ENCODE assay signal across 9 cellular contexts in the genomic region with DNA sequence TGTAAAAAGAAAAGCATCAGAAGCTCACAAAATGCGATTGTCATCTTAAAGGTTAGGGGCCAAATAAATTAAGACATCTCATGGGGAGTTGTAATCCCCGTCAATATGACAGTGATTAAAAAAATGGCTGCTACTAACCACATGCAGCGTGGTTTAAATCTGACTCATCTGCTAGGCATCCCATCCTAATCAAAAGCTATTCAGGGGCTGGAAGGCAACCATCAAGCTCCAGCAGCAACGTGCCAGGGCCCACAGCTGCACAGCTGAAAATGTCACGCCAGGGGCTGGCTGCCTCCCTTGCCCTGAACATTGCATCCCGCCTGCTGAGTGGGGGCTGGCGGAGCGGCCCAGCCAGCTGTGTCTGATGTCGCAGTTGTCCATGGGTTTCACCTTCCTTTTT.
DNase-seq lines count a peak whose midpoint lies in the region; ATAC-seq and TF ChIP-seq lines count a peak whose summit lies in the region.
"Had no signal": no experiment of that assay in that cellular context is flagged by ENCODE, and none has a peak within 500 bp of the region (broad histone marks: within the 10 kb centered on the region; RNA-seq: fewer than 3 reads in every experiment).

No MANE protein-coding gene starts in this region.

- H3K4me1 ChIP-seq in NT2/D1 (ENCODE audit: insufficient read depth, insufficient read length) (no peaks in the 10 kb centered on the region), mucosa of descending colon (ENCODE audit: low read depth) (no peaks in the 10 kb centered on the region)

- peaks cover 47% of the 10 kb centered on the region for H3K27me3 Mint-ChIP-seq in activated naive CD4-positive, alpha-beta T cell treated with anti-CD3 and anti-CD28 coated beads, Interleukin-2, amount 10 ng/mL, durations not matched to agents 7 days and 5 days

- H3K4me3 ChIP-seq in AG09309 (ENCODE audit: control insufficient read depth, low read depth, low read length): no peak overlapping the region
- no peak overlapping the region for H3K4me3 ChIP-seq in NT2/D1 (ENCODE audit: insufficient read length, low read depth)
- H3K4me3 ChIP-seq in mucosa of descending colon: no peak overlapping the region

- TF ChIP-seq CTCF in AG09309 (IDR thresholded peaks at IDR 0.05; ENCODE audit: control insufficient read depth, insufficient read depth, low read depth, low read length, missing control alignments) (no peak), mucosa of descending colon (IDR thresholded peaks at IDR 0.05) (no peak)

- no peak overlapping the region for H3K27ac Mint-ChIP-seq in activated naive CD4-positive, alpha-beta T cell treated with anti-CD3 and anti-CD28 coated beads, Interleukin-2, amount 10 ng/mL, durations not matched to agents 7 days and 5 days

- no peak overlapping the region for H3K4me3 Mint-ChIP-seq in activated naive CD4-positive, alpha-beta T cell treated with anti-CD3 and anti-CD28 coated beads, Interleukin-2, amount 10 ng/mL, durations not matched to agents 7 days and 5 days

- no peak overlapping the region for H3K9ac ChIP-seq in NT2/D1 (ENCODE audit: insufficient read length, low read depth)

- H3K9me3 ChIP-seq in NT2/D1 (ENCODE audit: insufficient read depth, low read length) (no peaks in the 10 kb centered on the region), mucosa of descending colon (no peaks in the 10 kb centered on the region)

- CTCF ChIA-PET in activated naive CD4-positive, alpha-beta T cell treated with anti-CD3 and anti-CD28 coated beads, Interleukin-2, amount 10 ng/mL, durations not matched to agents 7 days and 5 days (lab: Charles Lee): no interaction called here

- DNase-seq in AG09309 (ENCODE audit: low read depth): peak; percentile 99
- DNase-seq in NT2/D1 (ENCODE audit: low read depth, low spot score): peak; percentile 50
- DNase-seq in fibroblast of gingiva (ENCODE audit: low read depth): peak; percentile 99
- peak; percentile 5 to 47 (median 43) for DNase-seq in mucosa of descending colon
- DNase-seq in NCI-H1092 treated with DMSO at 0.1 percent for 48 hours (lab: John Stamatoyannopoulos, UW): no peak
- DNase-seq in activated naive CD4-positive, alpha-beta T cell treated with anti-CD3 and anti-CD28 coated beads, Interleukin-2, amount 10 ng/mL, durations not matched to agents 7 days and 5 days: no peak
- DNase-seq: stimulated activated CD4-positive, alpha-beta T cell treated with anti-CD3 and anti-CD28 coated beads, Interleukin-4, amount 100 ng/mL, for 24 hours had no signal

- ATAC-seq in mucosa of descending colon (peak; percentile 42), HG03469 (IDR thresholded peaks at IDR 0.05; ENCODE audit: unreplicated experiment) (no peak), HG03135 (IDR thresholded peaks at IDR 0.05; ENCODE audit: unreplicated experiment) (no peak)

- intact Hi-C loops in mucosa of descending colon (cut with DNase I, micrococcal nuclease): no loop called here

- peaks cover 18% of the 10 kb centered on the region for H3K9me3 Mint-ChIP-seq in activated naive CD4-positive, alpha-beta T cell treated with anti-CD3 and anti-CD28 coated beads, Interleukin-2, amount 10 ng/mL, durations not matched to agents 7 days and 5 days

- H3K4me1 Mint-ChIP-seq in activated naive CD4-positive, alpha-beta T cell treated with anti-CD3 and anti-CD28 coated beads, Interleukin-2, amount 10 ng/mL, durations not matched to agents 7 days and 5 days: peaks cover 2% of the 10 kb centered on the region

- H3K36me3 ChIP-seq in NT2/D1 (ENCODE audit: insufficient read depth, insufficient read length, low read length) (no peaks in the 10 kb centered on the region), mucosa of descending colon (ENCODE audit: low read depth) (no peaks in the 10 kb centered on the region)

- no peaks in the 10 kb centered on the region for H3K27me3 ChIP-seq in NT2/D1 (ENCODE audit: insufficient read depth, insufficient read length)

- peaks cover 2% of the 10 kb centered on the region for H3K36me3 Mint-ChIP-seq in activated naive CD4-positive, alpha-beta T cell treated with anti-CD3 and anti-CD28 coated beads, Interleukin-2, amount 10 ng/mL, durations not matched to agents 7 days and 5 days

Comparison
In these comparisons a context has a peak if more than half of its experiments do, and no peak if none do; other contexts are left out.
1. DNase-seq: peak in AG09309 (single experiment), NT2/D1 (single experiment), fibroblast of gingiva (single experiment) and mucosa of descending colon (3 of 3); none in NCI-H1092 treated with DMSO at 0.1 percent for 48 hours (single experiment) and activated naive CD4-positive, alpha-beta T cell treated with anti-CD3 and anti-CD28 coated beads, Interleukin-2, amount 10 ng/mL, durations not matched to agents 7 days and 5 days (single experiment).